Comparison of ENCODE assay signal across 9 cellular contexts in genomic region chr1:157597959-157598667, GRCh38. TPM values are rescaled to one million over a fixed set of nuclear protein-coding genes. Genes with fewer than 3 reads are reported as not detected.
A peak's percentile ranks its signal among the peaks of the same experiment; 100 is the strongest.
DNase-seq lines count a peak whose midpoint lies in the region; ATAC-seq lines count a peak whose summit lies in the region.
"Had no signal": no experiment of that assay in that cellular context is flagged by ENCODE, and none has a peak within 500 bp of the region (broad histone marks: within the 10 kb centered on the region; RNA-seq: fewer than 3 reads in every experiment).

Gene FCRL4 (minus strand): TSS chr1:157598085. CDS start chr1:157597944, 141 bp downstream.

- no peaks in the 10 kb centered on the region for H3K36me3 Mint-ChIP-seq in activated naive CD4-positive, alpha-beta T cell treated with anti-CD3 and anti-CD28 coated beads, Interleukin-2, amount 50 U/mL, for 72 hours

- H3K9me3 Mint-ChIP-seq in activated naive CD4-positive, alpha-beta T cell treated with anti-CD3 and anti-CD28 coated beads, Interleukin-2, amount 50 U/mL, for 72 hours: no peaks in the 10 kb centered on the region

- peak; percentile 29 to 86 for ATAC-seq in activated naive CD4-positive, alpha-beta T cell treated with anti-CD3 and anti-CD28 coated beads, Interleukin-2, amount 50 U/mL, for 72 hours
- ATAC-seq in HG02623 (IDR thresholded peaks at IDR 0.05; ENCODE audit: unreplicated experiment) (peak; percentile 43), HG03571 (IDR thresholded peaks at IDR 0.05; ENCODE audit: unreplicated experiment) (peak; percentile 65)

- peak in 1 of 2 donors; percentile 5 for DNase-seq in activated naive CD4-positive, alpha-beta T cell treated with anti-CD3 and anti-CD28 coated beads, Interleukin-2, amount 50 U/mL, for 72 hours (ENCODE audit: low spot score in 2 of 2)
- no peak for DNase-seq in activated naive CD4-positive, alpha-beta T cell (lab: John Stamatoyannopoulos, UW)
- DNase-seq in NCI-H2081 (lab: John Stamatoyannopoulos, UW) (no peak), NCI-H1105 treated with DMSO at 0.1 percent for 48 hours (lab: John Stamatoyannopoulos, UW) (no peak), NCI-H2171 treated with DMSO at 0.1 percent for 48 hours (lab: John Stamatoyannopoulos, UW) (no peak)
- no peak for DNase-seq in central memory CD4-positive, alpha-beta T cell
- DNase-seq: left ventricle myocardium inferior had no signal

- H3K27ac Mint-ChIP-seq in activated naive CD4-positive, alpha-beta T cell treated with anti-CD3 and anti-CD28 coated beads, Interleukin-2, amount 50 U/mL, for 72 hours: no peak within 1 kb of the TSS

RNA-seq across cellular contexts. Expression of gene FCRL4, which starts in this region (rescaled TPM):
- not detected for total RNA-seq in activated naive CD4-positive, alpha-beta T cell treated with anti-CD3 and anti-CD28 coated beads, Interleukin-2, amount 50 U/mL, for 72 hours
- total RNA-seq: left ventricle myocardium inferior had no signal

Comparison
In these comparisons a context has a peak if more than half of its experiments do, and no peak if none do; other contexts are left out.
1. Peak in ATAC-seq in activated naive CD4-positive, alpha-beta T cell treated with anti-CD3 and anti-CD28 coated beads, Interleukin-2, amount 50 U/mL, for 72 hours; RNA of the gene not detected or under 1 TPM.